Comparison of ENCODE assay signal across 31 cellular contexts in genomic region chr5:135689506-135689905, GRCh38.
"Had no signal": no experiment of that assay in that cellular context is flagged by ENCODE, and none has a peak within 500 bp of the region (broad histone marks: within the 10 kb centered on the region; RNA-seq: fewer than 3 reads in every experiment).

No MANE protein-coding gene starts in this region.

- DNase-seq: activated B cell treated with CpG ODN at 0.5 μM for 24 hours; activated CD4-positive, alpha-beta memory T cell treated with anti-CD3 and anti-CD28 coated beads for 36 hours; activated CD4-positive, alpha-beta memory T cell treated with anti-CD3 and anti-CD28 coated beads, Interleukin-2, amount 10 ng/mL, durations not matched to agents 7 days and 5 days; activated CD4-positive, alpha-beta T cell treated with anti-CD3 and anti-CD28 coated beads for 1 hour; activated CD4-positive, alpha-beta T cell treated with anti-CD3 and anti-CD28 coated beads for 36 hours; activated CD4-positive, alpha-beta T cell treated with anti-CD3 and anti-CD28 coated beads for 4 hours; activated CD4-positive, alpha-beta T cell treated with anti-CD3 and anti-CD28 coated beads for 48 hours; activated CD4-positive, alpha-beta T cell treated with anti-CD3 and anti-CD28 coated beads, Interleukin-2, amount 10 ng/mL, durations not matched to agents 24 days and 14 days; activated CD4-positive, alpha-beta T cell treated with anti-CD3 and anti-CD28 coated beads, Interleukin-2, amount 10 ng/mL, durations not matched to agents 7 days and 5 days; activated CD4-positive, alpha-beta T cell treated with anti-CD3 and anti-CD28 coated beads, Interleukin-2, amount 50 U/mL, for 1 hour; activated CD4-positive, alpha-beta T cell treated with anti-CD3 and anti-CD28 coated beads, Interleukin-2, amount 50 U/mL, for 4 hours; activated CD4-positive, alpha-beta T cell treated with anti-CD3 and anti-CD28 coated beads, Interleukin-2, amount 50 U/mL, for 48 hours; activated CD4-positive, CD25-positive, alpha-beta regulatory T cell; activated CD4-positive, CD25-positive, alpha-beta regulatory T cell treated with anti-CD3 and anti-CD28 coated beads, Interleukin-2, amount 50 U/mL, for 72 hours; activated CD8-positive, alpha-beta memory T cell treated with anti-CD3 and anti-CD28 coated beads for 24 hours; activated CD8-positive, alpha-beta memory T cell treated with anti-CD3 and anti-CD28 coated beads, Interleukin-2, amount 10 ng/mL, durations not matched to agents 7 days and 5 days; activated CD8-positive, alpha-beta memory T cell treated with anti-CD3 and anti-CD28 coated beads, Interleukin-2, amount 50 U/mL, for 4 hours; activated CD8-positive, alpha-beta memory T cell treated with anti-CD3 and anti-CD28 coated beads, Interleukin-2, amount 50 U/mL, for 48 hours; activated CD8-positive, alpha-beta T cell treated with anti-CD3 and anti-CD28 coated beads for 36 hours; activated CD8-positive, alpha-beta T cell treated with anti-CD3 and anti-CD28 coated beads, Interleukin-2, amount 10 ng/mL, durations not matched to agents 7 days and 5 days; activated T-cell treated with anti-CD3 and anti-CD28 coated beads for 4 hours; T-cell; T-helper 1 cell; T-helper 17 cell; T-helper 2 cell; T-helper 9 cell; T1000; WERI-Rb-1 had no signal

- ATAC-seq: activated CD4-positive, alpha-beta T cell treated with anti-CD3 and anti-CD28 coated beads for 36 hours; activated CD4-positive, CD25-positive, alpha-beta regulatory T cell treated with anti-CD3 and anti-CD28 coated beads, Interleukin-2, amount 50 U/mL, for 24 hours; activated CD8-positive, alpha-beta memory T cell treated with anti-CD3 and anti-CD28 coated beads, Interleukin-2, amount 10 ng/mL, durations not matched to agents 7 days and 5 days; activated CD8-positive, alpha-beta T cell treated with anti-CD3 and anti-CD28 coated beads for 36 hours; activated CD8-positive, alpha-beta T cell treated with anti-CD3 and anti-CD28 coated beads, Interleukin-2, amount 10 ng/mL, durations not matched to agents 7 days and 5 days; T-cell; T-helper 17 cell; WTC11 had no signal

- H3K36me3 ChIP-seq: WERI-Rb-1 had no signal

- FAIRE-seq: TTC549 had no signal
